In genomic region chr6:34672657-34673043, GRCh38 we compare ENCODE assay signal across 9 cellular contexts. TPM values are rescaled to one million over a fixed set of nuclear protein-coding genes. Genes with fewer than 3 reads are reported as not detected.
DNase-seq lines count a peak whose midpoint lies in the region; ATAC-seq and TF ChIP-seq lines count a peak whose summit lies in the region.
"Had no signal": no experiment of that assay in that cellular context is flagged by ENCODE, and none has a peak within 500 bp of the region (broad histone marks: within the 10 kb centered on the region; RNA-seq: fewer than 3 reads in every experiment).

No MANE protein-coding gene starts in this region.

- no peaks in the 10 kb centered on the region for H3K27me3 ChIP-seq in CD4-positive, CD25-positive, alpha-beta regulatory T cell (ENCODE audit: control insufficient read depth, insufficient read depth, low read length)
- H3K27me3 ChIP-seq in H9 (ENCODE audit: insufficient read depth, low read length): no peaks in the 10 kb centered on the region

- peak overlapping the region; percentile 96 to 98 (median 96) for H3K27ac Mint-ChIP-seq in CD4-positive, CD25-positive, alpha-beta regulatory T cell
- H3K27ac Mint-ChIP-seq in H9 (peak overlapping the region; percentile 32 to 72 (median 51); a peak in 4 of 7 replicates), naive B cell (peak overlapping the region; percentile 96 to 100 (median 98))
- H3K27ac Mint-ChIP-seq in activated naive CD8-positive, alpha-beta T cell treated with anti-CD3 and anti-CD28 coated beads for 36 hours: peak overlapping the region; percentile 88

- no CpG with 5 or more reads among the region's 3 CpGs for WGBS in H9 (ENCODE audit: extremely low coverage, insufficient read length, low lambda C conversion rate)

- ATAC-seq in CD4-positive, CD25-positive, alpha-beta regulatory T cell (ENCODE audit: low read depth in 2 of 2): no peak
- peak in 1 of 2 donors; percentile 10 for ATAC-seq in naive B cell (ENCODE audit: low read depth in 2 of 2)
- ATAC-seq in HG02885 (IDR thresholded peaks at IDR 0.05; ENCODE audit: poor library complexity, unreplicated experiment): no peak

- no peaks in the 10 kb centered on the region for H3K9me3 ChIP-seq in CD4-positive, CD25-positive, alpha-beta regulatory T cell (ENCODE audit: control insufficient read depth in 2 of 2, low read length in 2 of 2)
- no peaks in the 10 kb centered on the region for H3K9me3 ChIP-seq in H9 (ENCODE audit: control insufficient read depth, low read depth, low read length)

- H4K5ac ChIP-seq in H9 (ENCODE audit: insufficient read length, low read depth, low read length): no peak overlapping the region

- H2AFZ ChIP-seq in H9 (ENCODE audit: low read length): no peak overlapping the region

- H3K4me2 ChIP-seq in H9 (ENCODE audit: insufficient read depth, insufficient read length, low read length): no peak overlapping the region

- H3K23ac ChIP-seq in H9 (ENCODE audit: insufficient read length, low read depth, low read length): no peak overlapping the region

- H3K56ac ChIP-seq in H9 (ENCODE audit: insufficient read length, low read depth, low read length): no peak overlapping the region

- H3K9ac ChIP-seq in H9 (ENCODE audit: extremely low read depth, insufficient read length, low read length): no peak overlapping the region

- no peak overlapping the region for H2BK5ac ChIP-seq in H9 (ENCODE audit: insufficient read length, low read length)

- no peak overlapping the region for H3K18ac ChIP-seq in H9 (ENCODE audit: insufficient read length, low read depth, low read length)

- H2BK20ac ChIP-seq in H9 (ENCODE audit: low read depth, low read length, poor library complexity, severe bottlenecking): no peak overlapping the region

- TF ChIP-seq CTCF in H9 (conservative IDR thresholded peaks at IDR 0.05): no peak

- H3K4me3 ChIP-seq in CD4-positive, CD25-positive, alpha-beta regulatory T cell (ENCODE audit: low read depth, low read length): peak overlapping the region; percentile 85

- H3K23me2 ChIP-seq in H9 (ENCODE audit: insufficient read length, low read depth, low read length, poor library complexity, severe bottlenecking): no peaks in the 10 kb centered on the region

- peak in 1 of 3 donors; percentile 16 for DNase-seq in CD4-positive, CD25-positive, alpha-beta regulatory T cell
- DNase-seq in H9: no peak
- DNase-seq in activated naive CD8-positive, alpha-beta T cell treated with anti-CD3 and anti-CD28 coated beads for 36 hours: no peak
- DNase-seq in naive B cell: no peak
- DNase-seq in SHP77 treated with DMSO at 0.1 percent for 48 hours (lab: John Stamatoyannopoulos, UW): no peak
- DNase-seq in NCI-H524 (lab: John Stamatoyannopoulos, UW): no peak
- no peak for DNase-seq in DMS114 treated with DMSO at 0.1 percent for 48 hours (lab: John Stamatoyannopoulos, UW; ENCODE audit: unreplicated experiment)
- DNase-seq: NCI-H526 treated with DMSO at 0.1 percent for 48 hours had no signal

- H3K79me2 ChIP-seq in H9 (ENCODE audit: insufficient read depth, low read length): peaks cover 7% of the 10 kb centered on the region; the same call in 1 of the 2 replicates

- H2BK120ac ChIP-seq in H9 (ENCODE audit: low read depth, low read length, poor library complexity, severe bottlenecking): no peak overlapping the region

- no peak overlapping the region for H2AK5ac ChIP-seq in H9 (ENCODE audit: insufficient read length, low read length)

- H3K27ac ChIP-seq in CD4-positive, CD25-positive, alpha-beta regulatory T cell (ENCODE audit: insufficient read depth, low read length, poor library complexity, severe bottlenecking): peak overlapping the region; percentile 91
- no peak overlapping the region for H3K27ac ChIP-seq in H9 (ENCODE audit: insufficient read length, low read depth, low read length)

- no peak overlapping the region for H3T11ph ChIP-seq in H9 (ENCODE audit: low read length)

- H3K79me1 ChIP-seq in H9 (ENCODE audit: insufficient read depth, low read depth, low read length, poor library complexity, severe bottlenecking): peaks cover 11% of the 10 kb centered on the region

- peaks cover 8% of the 10 kb centered on the region for H3K36me3 Mint-ChIP-seq in CD4-positive, CD25-positive, alpha-beta regulatory T cell
- H3K36me3 Mint-ChIP-seq in H9 (ENCODE audit: insufficient read depth in 1 of 3, low read depth in 3 of 3) (peaks cover 0 to 2% (median 0%) of the 10 kb centered on the region in 3 experiments; a peak in 1 of 7 replicates), naive B cell (no peaks in the 10 kb centered on the region)
- H3K36me3 Mint-ChIP-seq in activated naive CD8-positive, alpha-beta T cell treated with anti-CD3 and anti-CD28 coated beads for 36 hours: peaks cover 6% of the 10 kb centered on the region

- no peak overlapping the region for H4K91ac ChIP-seq in H9 (ENCODE audit: insufficient read length, low read depth, low read length)

- peaks cover 0 to 2% (median 0%) of the 10 kb centered on the region in 7 donors for H3K9me3 Mint-ChIP-seq in CD4-positive, CD25-positive, alpha-beta regulatory T cell
- H3K9me3 Mint-ChIP-seq in H9: no peaks in the 10 kb centered on the region
- H3K9me3 Mint-ChIP-seq in activated naive CD8-positive, alpha-beta T cell treated with anti-CD3 and anti-CD28 coated beads for 36 hours: no peaks in the 10 kb centered on the region
- no peaks in the 10 kb centered on the region for H3K9me3 Mint-ChIP-seq in naive B cell

- H3K14ac ChIP-seq in H9 (ENCODE audit: insufficient read depth, low read length): no peak overlapping the region

- H3K4me3 Mint-ChIP-seq in CD4-positive, CD25-positive, alpha-beta regulatory T cell: peak overlapping the region; percentile 83 to 95 (median 90)
- no peak overlapping the region for H3K4me3 Mint-ChIP-seq in H9
- peak overlapping the region; percentile 72 for H3K4me3 Mint-ChIP-seq in activated naive CD8-positive, alpha-beta T cell treated with anti-CD3 and anti-CD28 coated beads for 36 hours
- H3K4me3 Mint-ChIP-seq in naive B cell: peak overlapping the region; percentile 66 to 92 (median 84)

- H3K4me1 Mint-ChIP-seq in CD4-positive, CD25-positive, alpha-beta regulatory T cell: peaks cover 20 to 85% (median 62%) of the 10 kb centered on the region in 4 donors
- peaks cover 9 to 12% of the 10 kb centered on the region in 2 experiments; a peak in 3 of 4 replicates for H3K4me1 Mint-ChIP-seq in H9
- peaks cover 54% of the 10 kb centered on the region for H3K4me1 Mint-ChIP-seq in activated naive CD8-positive, alpha-beta T cell treated with anti-CD3 and anti-CD28 coated beads for 36 hours
- peaks cover 45 to 84% (median 59%) of the 10 kb centered on the region in 3 donors for H3K4me1 Mint-ChIP-seq in naive B cell

- H3K36me3 ChIP-seq in CD4-positive, CD25-positive, alpha-beta regulatory T cell (ENCODE audit: control insufficient read depth, insufficient read depth, low read length): no peaks in the 10 kb centered on the region

- no peak overlapping the region for H2BK15ac ChIP-seq in H9 (ENCODE audit: low read depth, low read length)

- H3K4ac ChIP-seq in H9 (ENCODE audit: low read depth, low read length): no peak overlapping the region

- no peaks in the 10 kb centered on the region for H3K27me3 Mint-ChIP-seq in CD4-positive, CD25-positive, alpha-beta regulatory T cell
- H3K27me3 Mint-ChIP-seq in H9 (ENCODE audit: low read depth) (no peaks in the 10 kb centered on the region), naive B cell (no peaks in the 10 kb centered on the region)
- H3K27me3 Mint-ChIP-seq in activated naive CD8-positive, alpha-beta T cell treated with anti-CD3 and anti-CD28 coated beads for 36 hours: no peaks in the 10 kb centered on the region

- H4K20me1 ChIP-seq in H9 (ENCODE audit: control insufficient read depth, insufficient read depth, insufficient read length): no peaks in the 10 kb centered on the region

- peaks cover 64% of the 10 kb centered on the region for H3K4me1 ChIP-seq in CD4-positive, CD25-positive, alpha-beta regulatory T cell (ENCODE audit: control insufficient read depth, insufficient read depth, low read length, poor library complexity, severe bottlenecking)
- H3K4me1 ChIP-seq in H9 (ENCODE audit: insufficient read depth, low read length): no peaks in the 10 kb centered on the region

- H2BK12ac ChIP-seq in H9 (ENCODE audit: insufficient read length, low read depth, low read length): no peak overlapping the region

- no peak overlapping the region for H4K8ac ChIP-seq in H9 (replicated peaks; ENCODE audit: insufficient read length, low read depth, low read length)

RNA-seq across cellular contexts. Expression of gene ILRUN, which starts 23.9 kb away (rescaled TPM):
- 89.6 TPM for total RNA-seq in CD4-positive, CD25-positive, alpha-beta regulatory T cell
- polyA plus RNA-seq in CD4-positive, CD25-positive, alpha-beta regulatory T cell: 10 to 100 TPM; 18.7 to 23.4 (median 22.9) TPM
- total RNA-seq in H9 (2021): 63.7 and 64.6 TPM in 2 replicates
- total RNA-seq in activated naive CD8-positive, alpha-beta T cell treated with anti-CD3 and anti-CD28 coated beads for 36 hours: 10 to 100 TPM; 45.7 to 46.1 TPM
- polyA plus RNA-seq in naive B cell (ENCODE audit: low read depth in 6 of 6): 10 to 100 TPM; 23.8 to 33.2 (median 27.3) TPM

Comparison
In these comparisons a context has a peak if more than half of its experiments do, and no peak if none do; other contexts are left out.
1. H3K4me3 Mint-ChIP-seq: peak in CD4-positive, CD25-positive, alpha-beta regulatory T cell (4 of 4), activated naive CD8-positive, alpha-beta T cell treated with anti-CD3 and anti-CD28 coated beads for 36 hours (single experiment) and naive B cell (8 of 8); none in H9 (0 of 2).
2. Peak in every context shown above with its lines, with median percentiles within 50 percentile points of each other: H3K27ac Mint-ChIP-seq.